ENCODE assay signal across 8 cellular contexts in genomic region chr1:1273535-1274298, GRCh38. TPM values are rescaled to one million over a fixed set of nuclear protein-coding genes. Genes with fewer than 3 reads are reported as not detected.
DNase-seq lines count a peak whose midpoint lies in the region; ATAC-seq and TF ChIP-seq lines count a peak whose summit lies in the region.

Gene UBE2J2 (minus strand): TSS chr1:1273854. CDS start chr1:1267992, 5,862 bp downstream.

- CTCF ChIA-PET in A673 (lab: Charles Lee): no interaction called here
- CTCF ChIA-PET in activated CD4-positive, alpha-beta T cell treated with anti-CD3 and anti-CD28 coated beads for 36 hours (lab: Charles Lee): interaction anchor here (1.0 to 1.4 kb wide), 2 partner anchors 9 to 26 kb away, joined by 3 read pairs; no protein-coding TSS in a partner anchor

- peaks cover 36% of the 10 kb centered on the region for H3K4me1 Mint-ChIP-seq in activated CD4-positive, alpha-beta T cell treated with anti-CD3 and anti-CD28 coated beads for 36 hours
- peaks cover 41% of the 10 kb centered on the region for H3K4me1 Mint-ChIP-seq in chondrocyte (ENCODE audit: low read depth)

- DNase-seq in A673 (ENCODE audit: low spot score) (peak; percentile 94), NCI-H510A (lab: John Stamatoyannopoulos, UW) (peak; percentile 99), chondrocyte (ENCODE audit: low spot score) (peak; percentile 97), kidney tubule cell (ENCODE audit: low spot score) (peak; percentile 89)
- DNase-seq in activated CD4-positive, alpha-beta T cell treated with anti-CD3 and anti-CD28 coated beads for 36 hours: peak; percentile 97
- peak; percentile 86 for DNase-seq in stimulated activated CD4-positive, alpha-beta T cell treated with anti-CD3 and anti-CD28 coated beads, Interleukin-1b, Interleukin-23, amount 100 ng/mL, for 1 hour (ENCODE audit: low read depth in 2 of 2)

- H3K36me3 Mint-ChIP-seq in activated CD4-positive, alpha-beta T cell treated with anti-CD3 and anti-CD28 coated beads for 36 hours (ENCODE audit: low read depth): peaks cover 30% of the 10 kb centered on the region
- no peaks in the 10 kb centered on the region for H3K36me3 Mint-ChIP-seq in chondrocyte (ENCODE audit: low read depth)

- BruUV-seq in A673 (replicated peaks; lab: Mats Ljungman, UMichigan): no TSS peak

- ATAC-seq in GM18868 (IDR thresholded peaks at IDR 0.05; ENCODE audit: unreplicated experiment): peak; percentile 88
- ATAC-seq in HG03159 (IDR thresholded peaks at IDR 0.05; ENCODE audit: unreplicated experiment): peak; percentile 79
- peak; percentile 94 for ATAC-seq in activated CD4-positive, alpha-beta T cell treated with anti-CD3 and anti-CD28 coated beads for 36 hours

- no peaks in the 10 kb centered on the region for H3K27me3 ChIP-seq in A673 (replicated peaks; ENCODE audit: insufficient read depth, low read depth, low read length, poor library complexity)

- intact Hi-C loops in A673 (cut with micrococcal nuclease; ENCODE audit: unreplicated experiment): no loop called here
- intact Hi-C loops in activated CD4-positive, alpha-beta T cell treated with anti-CD3 and anti-CD28 coated beads for 36 hours (cut with DNase I, micrococcal nuclease): loop anchor here (1.0 to 10.0 kb wide), 15 partner anchors 34 to 341 kb away; partner anchors contain the start of genes PUSL1 (in 2 of the 2), ACAP3 (in 1 of the 2), ATAD3A (in 1 of the 2) and ATAD3B (in 1 of the 2)

- TF ChIP-seq CTCF in A673 (conservative IDR thresholded peaks at IDR 0.05; ENCODE audit: low read depth, low read length) (no peak), chondrocyte (IDR thresholded peaks at IDR 0.05) (peak; percentile 45)

- H3K4me3 ChIP-seq in A673 (ENCODE audit: low read depth, low read length, poor library complexity, severe bottlenecking): peak within 1 kb of the TSS; percentile 86

- no peaks in the 10 kb centered on the region for H3K9me3 ChIP-seq in A673 (ENCODE audit: low read depth, low read length, poor library complexity, severe bottlenecking)

- POLR2A ChIA-PET in A673 (lab: Charles Lee; ENCODE audit: low non-redundant PET): no interaction called here
- POLR2A ChIA-PET in activated CD4-positive, alpha-beta T cell treated with anti-CD3 and anti-CD28 coated beads for 36 hours (lab: Charles Lee): interaction anchor here (1.0 kb wide), 1 partner anchor 159 kb away, joined by 3 read pairs; no protein-coding TSS in a partner anchor

- peak within 1 kb of the TSS; percentile 85 for H3K4me3 Mint-ChIP-seq in activated CD4-positive, alpha-beta T cell treated with anti-CD3 and anti-CD28 coated beads for 36 hours
- peak within 1 kb of the TSS; percentile 87 for H3K4me3 Mint-ChIP-seq in chondrocyte (ENCODE audit: unreplicated experiment)

- H3K36me3 ChIP-seq in A673 (ENCODE audit: insufficient read depth, low read length, poor library complexity, severe bottlenecking): peaks cover 9% of the 10 kb centered on the region

- peaks cover 8% of the 10 kb centered on the region for H3K4me1 ChIP-seq in A673 (ENCODE audit: insufficient read depth, low read length, poor library complexity, severe bottlenecking)

- no peaks in the 10 kb centered on the region for H3K9me3 Mint-ChIP-seq in activated CD4-positive, alpha-beta T cell treated with anti-CD3 and anti-CD28 coated beads for 36 hours (ENCODE audit: low read depth)
- no peaks in the 10 kb centered on the region for H3K9me3 Mint-ChIP-seq in chondrocyte (ENCODE audit: low read depth)

- H3K27ac ChIP-seq in A673 (ENCODE audit: low read depth, low read length, poor library complexity, severe bottlenecking): peak within 1 kb of the TSS; percentile 93

- peak within 1 kb of the TSS; percentile 83 for H3K27ac Mint-ChIP-seq in activated CD4-positive, alpha-beta T cell treated with anti-CD3 and anti-CD28 coated beads for 36 hours
- peak within 1 kb of the TSS; percentile 93 for H3K27ac Mint-ChIP-seq in chondrocyte (ENCODE audit: unreplicated experiment)

- H3K27me3 Mint-ChIP-seq in activated CD4-positive, alpha-beta T cell treated with anti-CD3 and anti-CD28 coated beads for 36 hours: no peaks in the 10 kb centered on the region
- no peaks in the 10 kb centered on the region for H3K27me3 Mint-ChIP-seq in chondrocyte (ENCODE audit: low read depth)

RNA-seq across cellular contexts. Expression of gene UBE2J2, which starts in this region (rescaled TPM):
- total RNA-seq in A673 (2021) (86.4 and 92.8 TPM in 2 replicates), chondrocyte (49.2 to 57.5 TPM (median 52.0 TPM) in 3 replicates)
- total RNA-seq in activated CD4-positive, alpha-beta T cell treated with anti-CD3 and anti-CD28 coated beads for 36 hours: 10 to 100 TPM; 57.4 to 60.2 TPM

Comparison
In these comparisons a context has a peak if more than half of its experiments do, and no peak if none do; other contexts are left out.
1. Peak in every context shown above with its lines: DNase-seq, ATAC-seq, H3K4me3 ChIP-seq and H3K27ac ChIP-seq.